In genomic region chr5:74394924-74395880, GRCh38 we compare ENCODE assay signal across 11 cellular contexts.
DNase-seq lines count a peak whose midpoint lies in the region; ATAC-seq, FAIRE-seq and TF ChIP-seq lines count a peak whose summit lies in the region.
"Had no signal": no experiment of that assay in that cellular context is flagged by ENCODE, and none has a peak within 500 bp of the region (broad histone marks: within the 10 kb centered on the region; RNA-seq: fewer than 3 reads in every experiment).

No MANE protein-coding gene starts in this region.

- H3K9me2 ChIP-seq in HCT116 (ENCODE audit: insufficient read depth) = no peaks in the 10 kb centered on the region; the same call in 1 of the 2 replicates

- 75% methylated on average over 10 of the region's 10 CpGs for WGBS in GM12878 (ENCODE audit: insufficient coverage, insufficient replicate concordance, low lambda C conversion rate, missing lambda C conversion rate)

- no peaks in the 10 kb centered on the region for H3K36me3 ChIP-seq in HCT116 (ENCODE audit: control insufficient read depth in 1 of 2, insufficient read depth in 2 of 2, low read length in 2 of 2)
- no peaks in the 10 kb centered on the region for H3K36me3 ChIP-seq in GM12878 (ENCODE audit: control insufficient read depth in 2 of 2, insufficient read depth in 2 of 2, low read length in 1 of 2)
- no peaks in the 10 kb centered on the region for H3K36me3 ChIP-seq in naive thymus-derived CD4-positive, alpha-beta T cell (ENCODE audit: control insufficient read depth in 2 of 3, insufficient read depth in 3 of 3, low read length in 3 of 3)

- peak in 2 of 3 experiments; percentile 5 to 17; a peak in 1 of 6 replicates for TF ChIP-seq CTCF in HCT116 (IDR thresholded peaks at IDR 0.05 in 2 of 3, conservative IDR thresholded peaks at IDR 0.05 in 1 of 3; ENCODE audit: borderline replicate concordance in 1 of 3, insufficient read depth in 1 of 3, low read depth in 2 of 3, low read length in 2 of 3)
- TF ChIP-seq CTCF in GM12878 (IDR thresholded peaks at IDR 0.05 in 2 of 3, conservative IDR thresholded peaks at IDR 0.05 in 1 of 3; ENCODE audit: control insufficient read depth in 2 of 3, extremely low read depth in 1 of 3, insufficient read depth in 1 of 3, low read depth in 3 of 3, low read length in 3 of 3) = peak in 2 of 3 experiments; percentile 24 to 34; a peak in 3 of 6 replicates

- CTCF ChIA-PET in HCT116 (lab: Charles Lee) (interaction anchor here (0.8 kb wide), 1 partner anchor 245 kb away, joined by 3 read pairs; the partner anchor contains the start of gene ENC1), GM12878 (lab: Yijun Ruan, JAX) (interaction anchor here (0.7 to 5.8 kb wide), 7 partner anchors 15 to 492 kb away, joined by 3 to 51 read pairs (median 4); partner anchors contain the start of gene ENC1)
- CTCF ChIA-PET in naive thymus-derived CD4-positive, alpha-beta T cell (lab: Charles Lee) = no interaction called here

- POLR2A ChIA-PET in HCT116 (lab: Charles Lee) = no interaction called here
- POLR2A ChIA-PET in GM12878 (lab: Charles Lee) = no interaction called here
- POLR2A ChIA-PET in naive thymus-derived CD4-positive, alpha-beta T cell (lab: Charles Lee) = no interaction called here

- no peaks in the 10 kb centered on the region for H3K79me2 ChIP-seq in HCT116 (ENCODE audit: insufficient read depth, low read length)
- no peaks in the 10 kb centered on the region for H3K79me2 ChIP-seq in GM12878 (ENCODE audit: control insufficient read depth, insufficient read depth, low read length)

- TF ChIP-seq EP300 in GM12878 (IDR thresholded peaks at IDR 0.05; ENCODE audit: borderline replicate concordance in 1 of 2, control insufficient read depth in 1 of 2, low read depth in 2 of 2, low read length in 2 of 2) = no peak

- no peak overlapping the region for H3K27ac Mint-ChIP-seq in naive thymus-derived CD4-positive, alpha-beta T cell
- H3K27ac Mint-ChIP-seq: CD8-positive, alpha-beta memory T cell had no signal

- SMC1A ChIA-PET in GM12878 (lab: Charles Lee; ENCODE audit: uncharacterized antibody, unreplicated experiment) = interaction anchor here (0.6 to 2.4 kb wide), 7 partner anchors 13 to 251 kb away, joined by 3 to 8 read pairs (median 3); no protein-coding TSS in a partner anchor

- FAIRE-seq in GM12878 (lab: Jason Lieb, UNC) = no peak

- H3K27me3 Mint-ChIP-seq in naive thymus-derived CD4-positive, alpha-beta T cell = peaks cover 0 to 1% (median 0%) of the 10 kb centered on the region in 5 donors
- H3K27me3 Mint-ChIP-seq: CD8-positive, alpha-beta memory T cell had no signal

- H3K9ac ChIP-seq in HCT116 (ENCODE audit: low read length) (no peak overlapping the region), GM12878 (ENCODE audit: control insufficient read depth, insufficient read depth, low read length) (no peak overlapping the region)

- no peaks in the 10 kb centered on the region for H3K27me3 ChIP-seq in HCT116 (ENCODE audit: insufficient read depth, low read length)
- no peaks in the 10 kb centered on the region for H3K27me3 ChIP-seq in GM12878 (replicated peaks in 1 of 2; ENCODE audit: control insufficient read depth in 2 of 2, insufficient read depth in 2 of 2, low read length in 1 of 2)
- H3K27me3 ChIP-seq in naive thymus-derived CD4-positive, alpha-beta T cell (ENCODE audit: control insufficient read depth in 2 of 2, insufficient read depth in 2 of 2, low read length in 2 of 2) = no peaks in the 10 kb centered on the region

- H3K9me3 ChIP-seq in HCT116 (ENCODE audit: control insufficient read depth in 1 of 2, insufficient read depth in 1 of 2, low read depth in 1 of 2, low read length in 2 of 2) = no peaks in the 10 kb centered on the region
- H3K9me3 ChIP-seq in GM12878 (replicated peaks; ENCODE audit: control insufficient read depth, insufficient read depth, low read length) = no peaks in the 10 kb centered on the region; the same call in 2 of the 3 replicates
- H3K9me3 ChIP-seq in naive thymus-derived CD4-positive, alpha-beta T cell (ENCODE audit: control insufficient read depth in 2 of 3, low read length in 3 of 3) = no peaks in the 10 kb centered on the region

- peak; percentile 39 for TF ChIP-seq RAD21 in HCT116 (IDR thresholded peaks at IDR 0.05; ENCODE audit: low read depth)
- TF ChIP-seq RAD21 in GM12878 (IDR thresholded peaks at IDR 0.05; ENCODE audit: insufficient read depth, low read depth, low read length) = peak; percentile 46

- no peak overlapping the region for H2AFZ ChIP-seq in HCT116 (ENCODE audit: low read depth, low read length, poor library complexity, severe bottlenecking)
- H2AFZ ChIP-seq in GM12878 (ENCODE audit: control insufficient read depth, low read depth, low read length) = no peak overlapping the region

- peaks cover 0 to 22% (median 0%) of the 10 kb centered on the region in 7 donors for H3K4me1 Mint-ChIP-seq in naive thymus-derived CD4-positive, alpha-beta T cell
- H3K4me1 Mint-ChIP-seq: CD8-positive, alpha-beta memory T cell had no signal

- intact Hi-C loops in HCT116 (cut with micrococcal nuclease) = loop anchor here (2.0 kb wide), 1 partner anchor 246 kb away; the partner anchor contains the start of gene ENC1
- intact Hi-C loops in GM12878 (cut with micrococcal nuclease; ENCODE audit: unreplicated experiment) = loop anchor here (2.0 to 5.0 kb wide), 3 partner anchors 92 to 238 kb away; no protein-coding TSS in a partner anchor
- intact Hi-C loops in naive thymus-derived CD4-positive, alpha-beta T cell (cut with micrococcal nuclease) = loop anchor here (1.0 kb wide), 2 partner anchors 246 to 247 kb away; no protein-coding TSS in a partner anchor

- RAD21 ChIA-PET in HCT116 (lab: Charles Lee; ENCODE audit: low non-redundant PET in 1 of 2, low total read pairs in 2 of 2, uncharacterized antibody in 2 of 2, unreplicated experiment in 2 of 2) = no interaction called here
- RAD21 ChIA-PET in GM12878 (lab: Charles Lee; ENCODE audit: unreplicated experiment) = interaction anchor here (1.1 to 1.6 kb wide), 4 partner anchors 242 to 248 kb away, joined by 3 to 6 read pairs (median 6); partner anchors contain the start of gene ENC1

- H3K4me2 ChIP-seq in HCT116 (ENCODE audit: low read length) (peak overlapping the region; percentile 4; the same call in 1 of the 2 replicates), GM12878 (ENCODE audit: control insufficient read depth, insufficient read depth) (no peak overlapping the region)

- in situ Hi-C loops in GM12878 (cut with MboI) = no loop called here

- no peak overlapping the region for H3K4me3 Mint-ChIP-seq in naive thymus-derived CD4-positive, alpha-beta T cell
- H3K4me3 Mint-ChIP-seq: CD8-positive, alpha-beta memory T cell had no signal

- H4K20me1 ChIP-seq in HCT116 (ENCODE audit: insufficient read depth) (no peaks in the 10 kb centered on the region), GM12878 (ENCODE audit: control insufficient read depth, insufficient read depth) (no peaks in the 10 kb centered on the region)

- H3K4me3 ChIP-seq in HCT116 (replicated peaks in 1 of 2; ENCODE audit: low read depth in 1 of 2, low read length in 2 of 2) (no peak overlapping the region), GM12878 (no peak overlapping the region)
- H3K4me3 ChIP-seq in naive thymus-derived CD4-positive, alpha-beta T cell (ENCODE audit: low read length) = no peak overlapping the region

- H3K4me1 ChIP-seq in HCT116 (ENCODE audit: control insufficient read depth in 1 of 2, insufficient read depth in 2 of 2, low read length in 2 of 2) (peaks cover 0 to 9% of the 10 kb centered on the region in 2 experiments; a peak in 3 of 4 replicates), GM12878 (ENCODE audit: control insufficient read depth, insufficient read depth, low read length) (peaks cover 14% of the 10 kb centered on the region)
- no peaks in the 10 kb centered on the region for H3K4me1 ChIP-seq in naive thymus-derived CD4-positive, alpha-beta T cell (ENCODE audit: control insufficient read depth in 2 of 2, insufficient read depth in 2 of 2, low read length in 2 of 2)

- H3K27ac ChIP-seq in HCT116 (ENCODE audit: low read depth, low read length) = no peak overlapping the region
- no peak overlapping the region for H3K27ac ChIP-seq in GM12878 (ENCODE audit: control insufficient read depth, insufficient read depth)
- H3K27ac ChIP-seq in naive thymus-derived CD4-positive, alpha-beta T cell (ENCODE audit: low read depth, low read length) = no peak overlapping the region

- BruUV-seq in HCT116 (replicated peaks; lab: Mats Ljungman, UMichigan) (no TSS peak), GM12878 (replicated peaks; lab: Mats Ljungman, UMichigan) (no TSS peak)

- DNase-seq in CD1c-positive myeloid dendritic cell (ENCODE audit: extremely low spot score) (peak; percentile 20), HCT116 (ENCODE audit: low read depth, low spot score) (no peak), GM12878 (ENCODE audit: low read depth, low spot score) (no peak), left kidney (ENCODE audit: low read depth, low spot score) (peak; percentile 82), 8988T (no peak), SW 1271 (lab: John Stamatoyannopoulos, UW) (no peak), HUDEP-2 (lab: John Stamatoyannopoulos, UW; ENCODE audit: unreplicated experiment in 76 of 76) (no peak)
- no peak for DNase-seq in naive thymus-derived CD4-positive, alpha-beta T cell
- DNase-seq: CD8-positive, alpha-beta memory T cell; cortex of kidney; T-helper 1 cell had no signal

- TF ChIP-seq POLR2A in HCT116 (IDR thresholded peaks at IDR 0.05; ENCODE audit: borderline replicate concordance, extremely low read depth, insufficient read depth, insufficient read length) (no peak), GM12878 (IDR thresholded peaks at IDR 0.05; ENCODE audit: low read depth, low read length) (no peak)

- peaks cover 0 to 2% (median 0%) of the 10 kb centered on the region in 11 donors for H3K9me3 Mint-ChIP-seq in naive thymus-derived CD4-positive, alpha-beta T cell

- H3K36me3 Mint-ChIP-seq in naive thymus-derived CD4-positive, alpha-beta T cell = no peaks in the 10 kb centered on the region
- H3K36me3 Mint-ChIP-seq: CD8-positive, alpha-beta memory T cell had no signal

- ATAC-seq in HCT116 = peak; percentile 47; the same call in 1 of the 2 replicates
- ATAC-seq in GM12878 = peak; percentile 33
- no peak for ATAC-seq in naive thymus-derived CD4-positive, alpha-beta T cell

TF ChIP-seq in HCT116, 20 proteins besides CTCF, POLR2A, EP300 and RAD21:
- no peak for TF ChIP-seq ZNF274 (IDR thresholded peaks at IDR 0.05; ENCODE audit: low read depth, low read length)
- peak; percentile 40 for TF ChIP-seq ZFX (IDR thresholded peaks at IDR 0.05)

TF ChIP-seq in GM12878, 131 proteins besides CTCF, POLR2A, EP300 and RAD21:
- TF ChIP-seq ZNF24 (IDR thresholded peaks at IDR 0.05) = no peak
- 0 out of 2 replicates have a peak, but pooled peaks have one; percentile 29 for TF ChIP-seq SMC3 (IDR thresholded peaks at IDR 0.05; ENCODE audit: borderline replicate concordance, low read length)
- TF ChIP-seq RUNX3 (IDR thresholded peaks at IDR 0.05; ENCODE audit: low read length) = peak; percentile 63
- TF ChIP-seq SREBF2 (IDR thresholded peaks at IDR 0.05; ENCODE audit: low read length) = no peak
- peak; percentile 49; the same call in 1 of the 2 replicates for TF ChIP-seq TCF12 (IDR thresholded peaks at IDR 0.05; ENCODE audit: low read depth, low read length)

Comparison
In these comparisons a context has a peak if more than half of its experiments do, and no peak if none do; other contexts are left out.
1. DNase-seq: peak in CD1c-positive myeloid dendritic cell (single experiment) and left kidney (single experiment); none in HCT116 (single experiment), GM12878 (single experiment), 8988T (single experiment), SW 1271 (0 of 2), HUDEP-2 (0 of 76) and naive thymus-derived CD4-positive, alpha-beta T cell (0 of 9).